In the genomic region with DNA sequence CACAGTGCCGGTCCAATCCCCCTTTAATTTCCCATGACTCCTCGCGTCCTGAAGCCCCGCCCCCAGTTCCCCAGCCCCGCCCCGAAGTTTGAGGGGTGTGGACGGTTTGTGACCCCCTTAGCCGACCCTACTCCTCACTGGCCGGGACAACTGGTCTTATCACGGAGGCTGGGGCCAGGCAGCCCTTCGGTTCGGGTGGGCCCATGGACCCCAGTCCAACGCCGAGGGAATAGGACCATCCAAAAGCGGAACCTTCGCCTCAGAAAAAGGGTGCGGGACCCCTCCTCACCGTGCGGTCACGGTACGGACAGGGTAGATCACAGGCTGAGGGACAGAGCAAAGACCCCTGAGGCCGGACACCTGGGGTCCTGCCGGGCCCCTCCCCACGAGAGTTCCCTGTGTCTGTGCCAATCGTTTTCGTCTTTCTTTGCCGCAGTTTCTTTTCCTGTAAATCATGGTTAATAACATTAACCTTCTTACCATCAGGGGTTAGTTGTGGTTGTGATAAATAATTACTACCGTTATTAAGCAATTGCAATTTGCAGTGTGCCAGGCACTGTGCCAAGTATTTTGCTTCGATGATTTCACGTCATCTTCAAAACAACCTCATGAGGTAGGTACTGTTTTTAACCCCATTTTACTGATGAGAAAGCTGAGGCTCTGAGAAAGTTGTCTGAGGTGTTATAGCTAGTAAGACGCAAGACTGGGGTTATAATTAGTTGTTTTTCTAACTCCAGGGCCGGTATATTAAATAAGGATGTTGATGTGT, we compare ENCODE assay signal across 8 cellular contexts. TPM values are rescaled to one million over a fixed set of nuclear protein-coding genes. Genes with fewer than 3 reads are reported as not detected.
A peak's percentile ranks its signal among the peaks of the same experiment; 100 is the strongest.
DNase-seq lines count a peak whose midpoint lies in the region; ATAC-seq, FAIRE-seq and TF ChIP-seq lines count a peak whose summit lies in the region.

No MANE protein-coding gene starts in this region.

- intact Hi-C loops in left lung (cut with DNase I): no loop called here

- no peaks in the 10 kb centered on the region for H3K27me3 Mint-ChIP-seq in activated CD4-positive, alpha-beta T cell treated with anti-CD3 and anti-CD28 coated beads, Interleukin-2, amount 10 ng/mL, durations not matched to agents 7 days and 5 days

- H3K4me3 Mint-ChIP-seq in activated CD4-positive, alpha-beta T cell treated with anti-CD3 and anti-CD28 coated beads, Interleukin-2, amount 10 ng/mL, durations not matched to agents 7 days and 5 days: peak overlapping the region; percentile 100

- H3K27ac ChIP-seq in left lung (peak overlapping the region; percentile 94 to 97), thymus (ENCODE audit: low read depth) (peak overlapping the region; percentile 97)

- peak; percentile 36 for DNase-seq in activated CD4-positive, alpha-beta T cell treated with anti-CD3 and anti-CD28 coated beads, Interleukin-2, amount 10 ng/mL, durations not matched to agents 7 days and 5 days
- DNase-seq in activated CD4-positive, alpha-beta T cell treated with anti-CD3 and anti-CD28 coated beads for 48 hours: no peak
- DNase-seq in NCI-H774 (lab: John Stamatoyannopoulos, UW) (peak; percentile 79), bronchial epithelial cell (ENCODE audit: low read depth) (peak; percentile 59), left lung (peak in 1 of 2 donors; percentile 14), G401 (ENCODE audit: low spot score) (no peak)

- CTCF ChIA-PET in activated CD4-positive, alpha-beta T cell treated with anti-CD3 and anti-CD28 coated beads, Interleukin-2, amount 10 ng/mL, durations not matched to agents 7 days and 5 days (lab: Charles Lee): interaction anchor here (1.0 to 4.7 kb wide), 8 partner anchors 11 to 46 kb away, joined by 3 to 30 read pairs (median 6); a partner anchor contains a TSS

- H3K27me3 ChIP-seq in bronchial epithelial cell (ENCODE audit: control insufficient read depth, insufficient read depth, low read length): no peaks in the 10 kb centered on the region
- H3K27me3 ChIP-seq in left lung: no peaks in the 10 kb centered on the region
- no peaks in the 10 kb centered on the region for H3K27me3 ChIP-seq in thymus (ENCODE audit: control insufficient read depth, insufficient read depth)

- POLR2A ChIA-PET in activated CD4-positive, alpha-beta T cell treated with anti-CD3 and anti-CD28 coated beads, Interleukin-2, amount 10 ng/mL, durations not matched to agents 7 days and 5 days (lab: Charles Lee): interaction anchor here (0.6 to 0.7 kb wide), 3 partner anchors 11 to 872 kb away, joined by 3 to 7 read pairs (median 4); no protein-coding TSS in a partner anchor

- no peaks in the 10 kb centered on the region for H3K9me3 Mint-ChIP-seq in activated CD4-positive, alpha-beta T cell treated with anti-CD3 and anti-CD28 coated beads, Interleukin-2, amount 10 ng/mL, durations not matched to agents 7 days and 5 days

- no peak for TF ChIP-seq CTCF in bronchial epithelial cell (IDR thresholded peaks at IDR 0.05; ENCODE audit: insufficient read depth, low read length, severe bottlenecking)
- no peak for TF ChIP-seq CTCF in left lung (IDR thresholded peaks at IDR 0.05)

- H3K4me1 ChIP-seq in left lung (peaks cover 16 to 49% of the 10 kb centered on the region in 2 donors), thymus (ENCODE audit: control insufficient read depth, insufficient read depth, low read length) (peaks cover 17% of the 10 kb centered on the region)

- H3K27ac Mint-ChIP-seq in activated CD4-positive, alpha-beta T cell treated with anti-CD3 and anti-CD28 coated beads, Interleukin-2, amount 10 ng/mL, durations not matched to agents 7 days and 5 days: peak overlapping the region; percentile 99

- H3K36me3 Mint-ChIP-seq in activated CD4-positive, alpha-beta T cell treated with anti-CD3 and anti-CD28 coated beads, Interleukin-2, amount 10 ng/mL, durations not matched to agents 7 days and 5 days (ENCODE audit: low read depth): peaks cover 24% of the 10 kb centered on the region

- FAIRE-seq in bronchial epithelial cell (lab: Jason Lieb, UNC): no peak

- H3K9me3 ChIP-seq in left lung: no peaks in the 10 kb centered on the region
- H3K9me3 ChIP-seq in thymus (ENCODE audit: control insufficient read depth): no peaks in the 10 kb centered on the region

- ATAC-seq in HG02588 (IDR thresholded peaks at IDR 0.05; ENCODE audit: unreplicated experiment) (peak; percentile 41), left lung (peak; percentile 73)

- peaks cover 37% of the 10 kb centered on the region for H3K4me1 Mint-ChIP-seq in activated CD4-positive, alpha-beta T cell treated with anti-CD3 and anti-CD28 coated beads, Interleukin-2, amount 10 ng/mL, durations not matched to agents 7 days and 5 days

- H3K4me3 ChIP-seq in bronchial epithelial cell (ENCODE audit: low read depth, low read length) (peak overlapping the region; percentile 90), left lung (peak overlapping the region; percentile 65 to 87), thymus (ENCODE audit: low read length) (peak overlapping the region; percentile 81)

- WGBS in thymus: 3% methylated on average over 32 of the region's 32 CpGs

- in situ Hi-C loops in G401 (cut with HindIII; ENCODE audit: low sequenced_read_pairs): no loop called here

- H3K36me3 ChIP-seq in bronchial epithelial cell (ENCODE audit: control insufficient read depth, insufficient read depth, low read length) (peaks cover 13% of the 10 kb centered on the region), left lung (peaks cover 0 to 45% of the 10 kb centered on the region in 2 donors), thymus (ENCODE audit: control insufficient read depth, insufficient read depth) (peaks cover 36% of the 10 kb centered on the region)

RNA-seq across cellular contexts. Expression of a gene that starts 0.5 kb away (rescaled TPM):
- 10 to 100 TPM; 36.6 to 37.1 TPM for total RNA-seq in activated CD4-positive, alpha-beta T cell treated with anti-CD3 and anti-CD28 coated beads, Interleukin-2, amount 10 ng/mL, durations not matched to agents 7 days and 5 days
- 20.3 and 25.6 TPM in 2 replicates for total RNA-seq in bronchial epithelial cell
- 10 to 100 TPM; 33.6 to 41.8 TPM for total RNA-seq in left lung
- polyA plus RNA-seq in thymus: 57.6 TPM
- total RNA-seq in G401 (2014; rRNA removed; shearing (Covaris generic)): 27.1 and 34.5 TPM in 2 replicates

RNA-seq across cellular contexts. Expression of a gene that starts 12.4 kb away (rescaled TPM):
- total RNA-seq in activated CD4-positive, alpha-beta T cell treated with anti-CD3 and anti-CD28 coated beads, Interleukin-2, amount 10 ng/mL, durations not matched to agents 7 days and 5 days: 100 to 1,000 TPM; 110 to 112 TPM
- total RNA-seq in bronchial epithelial cell (32.4 and 46.3 TPM in 2 replicates), left lung (10 to 100 TPM; 51.3 to 81.8 TPM)
- polyA plus RNA-seq in thymus: 53.3 TPM
- total RNA-seq in G401 (2014; rRNA removed; shearing (Covaris generic)): 53.8 and 68.3 TPM in 2 replicates

RNA-seq across cellular contexts. Expression of a gene that starts 16.8 kb away (rescaled TPM):
- under 1 TPM in 1 of 2 experiments, not detected in 1; 0.30 TPM for total RNA-seq in activated CD4-positive, alpha-beta T cell treated with anti-CD3 and anti-CD28 coated beads, Interleukin-2, amount 10 ng/mL, durations not matched to agents 7 days and 5 days
- total RNA-seq in bronchial epithelial cell (not detected in 2 replicates), left lung (not detected)
- 0.14 TPM for polyA plus RNA-seq in thymus
- total RNA-seq in G401 (2014; rRNA removed; shearing (Covaris generic)): not detected in 2 replicates

RNA-seq across cellular contexts. Expression of a gene that starts 32.2 kb away (rescaled TPM):
- 100 to 1,000 TPM; 186 to 195 TPM for total RNA-seq in activated CD4-positive, alpha-beta T cell treated with anti-CD3 and anti-CD28 coated beads, Interleukin-2, amount 10 ng/mL, durations not matched to agents 7 days and 5 days
- total RNA-seq in bronchial epithelial cell: 22.9 and 36.1 TPM in 2 replicates
- 10 to 100 TPM; 65.5 to 66.9 TPM for total RNA-seq in left lung
- polyA plus RNA-seq in thymus: 70.1 TPM
- 81.4 and 110 TPM in 2 replicates for total RNA-seq in G401 (2014; rRNA removed; shearing (Covaris generic))

RNA-seq across cellular contexts. Expression of a gene that starts 45.6 kb away (rescaled TPM):
- 10 to 100 TPM; 15.1 to 16.4 TPM for total RNA-seq in activated CD4-positive, alpha-beta T cell treated with anti-CD3 and anti-CD28 coated beads, Interleukin-2, amount 10 ng/mL, durations not matched to agents 7 days and 5 days
- total RNA-seq in bronchial epithelial cell (0.26 and 0.64 TPM in 2 replicates), left lung (1 to 10 TPM; 2.3 to 2.7 TPM)
- 0.94 TPM for polyA plus RNA-seq in thymus
- 7.6 and 9.9 TPM in 2 replicates for total RNA-seq in G401 (2014; rRNA removed; shearing (Covaris generic))

Comparison
In these comparisons a context has a peak if more than half of its experiments do, and no peak if none do; other contexts are left out.
1. DNase-seq: peak in activated CD4-positive, alpha-beta T cell treated with anti-CD3 and anti-CD28 coated beads, Interleukin-2, amount 10 ng/mL, durations not matched to agents 7 days and 5 days (single experiment), NCI-H774 (single experiment) and bronchial epithelial cell (single experiment); none in activated CD4-positive, alpha-beta T cell treated with anti-CD3 and anti-CD28 coated beads for 48 hours (single experiment) and G401 (single experiment).
2. Peak in every context shown above with its lines, with median percentiles within 50 percentile points of each other: H3K4me3 ChIP-seq.